In genomic region chr22:45818130-45819085, GRCh38 we compare ENCODE assay signal across 13 cellular contexts.
DNase-seq lines count a peak whose midpoint lies in the region; ATAC-seq and TF ChIP-seq lines count a peak whose summit lies in the region.
"Had no signal": no experiment of that assay in that cellular context is flagged by ENCODE, and none has a peak within 500 bp of the region (broad histone marks: within the 10 kb centered on the region; RNA-seq: fewer than 3 reads in every experiment).

No MANE protein-coding gene starts in this region.

- TF ChIP-seq CTCF in GM23338 (conservative IDR thresholded peaks at IDR 0.05; ENCODE audit: low read depth in 2 of 2) = no peak

- H3K9me3 Mint-ChIP-seq in GM23338 = no peaks in the 10 kb centered on the region; the same call in 2 of the 3 replicates
- H3K9me3 Mint-ChIP-seq in activated T-helper 2 cell treated with anti-CD3 and anti-CD28 coated beads, Interferon-gamma antibody, Interleukin-2, Interleukin-4, amounts not matched to agents 10 μg/mL and 5 μg/mL and 100 μg/mL, durations not matched to agents 14 hours and 24 hours and 36 hours = no peaks in the 10 kb centered on the region
- H3K9me3 Mint-ChIP-seq: memory B cell had no signal

- H3K4me1 ChIP-seq in GM23338 (ENCODE audit: insufficient read depth) = no peaks in the 10 kb centered on the region

- no peaks in the 10 kb centered on the region for H3K27me3 ChIP-seq in GM23338 (ENCODE audit: insufficient read depth)

- peaks cover 12% of the 10 kb centered on the region; the same call in 2 of the 3 replicates for H3K4me1 Mint-ChIP-seq in GM23338
- H3K4me1 Mint-ChIP-seq in activated T-helper 2 cell treated with anti-CD3 and anti-CD28 coated beads, Interferon-gamma antibody, Interleukin-2, Interleukin-4, amounts not matched to agents 10 μg/mL and 5 μg/mL and 100 μg/mL, durations not matched to agents 14 hours and 24 hours and 36 hours (ENCODE audit: low read depth) = no peaks in the 10 kb centered on the region
- H3K4me1 Mint-ChIP-seq: memory B cell had no signal

- no peak overlapping the region for H2AFZ ChIP-seq in GM23338

- ATAC-seq in GM23338 (peak; percentile 86), GM21390 (IDR thresholded peaks at IDR 0.05; ENCODE audit: unreplicated experiment) (no peak)

- H3K4me3 Mint-ChIP-seq in GM23338 = no peak overlapping the region
- no peak overlapping the region for H3K4me3 Mint-ChIP-seq in activated T-helper 2 cell treated with anti-CD3 and anti-CD28 coated beads, Interferon-gamma antibody, Interleukin-2, Interleukin-4, amounts not matched to agents 10 μg/mL and 5 μg/mL and 100 μg/mL, durations not matched to agents 14 hours and 24 hours and 36 hours (ENCODE audit: low read depth)
- H3K4me3 Mint-ChIP-seq: memory B cell had no signal

- H3K27me3 Mint-ChIP-seq in GM23338 (ENCODE audit: insufficient read depth, low read depth, poor library complexity) = peaks cover 3% of the 10 kb centered on the region
- no peaks in the 10 kb centered on the region for H3K27me3 Mint-ChIP-seq in activated T-helper 2 cell treated with anti-CD3 and anti-CD28 coated beads, Interferon-gamma antibody, Interleukin-2, Interleukin-4, amounts not matched to agents 10 μg/mL and 5 μg/mL and 100 μg/mL, durations not matched to agents 14 hours and 24 hours and 36 hours (ENCODE audit: low read depth)
- H3K27me3 Mint-ChIP-seq: memory B cell had no signal

- 0 out of 2 replicates have a peak, but pooled peaks cover 3% of the 10 kb centered on the region for H4K20me1 ChIP-seq in GM23338 (replicated peaks; ENCODE audit: insufficient read depth)

- no peaks in the 10 kb centered on the region for H3K79me2 ChIP-seq in GM23338 (replicated peaks; ENCODE audit: insufficient read depth)

- H3K27ac Mint-ChIP-seq in GM23338 = peak overlapping the region; percentile 38; the same call in 1 of the 2 replicates
- no peak overlapping the region for H3K27ac Mint-ChIP-seq in activated T-helper 2 cell treated with anti-CD3 and anti-CD28 coated beads, Interferon-gamma antibody, Interleukin-2, Interleukin-4, amounts not matched to agents 10 μg/mL and 5 μg/mL and 100 μg/mL, durations not matched to agents 14 hours and 24 hours and 36 hours
- H3K27ac Mint-ChIP-seq: memory B cell had no signal

- peak; percentile 35 for DNase-seq in GM23338 (ENCODE audit: low spot score)
- DNase-seq in cerebellar cortex (ENCODE audit: low spot score) = peak; percentile 36
- DNase-seq in iris pigment epithelial cell (ENCODE audit: low read depth) = peak; percentile 50
- peak; percentile 93 for DNase-seq in pons (ENCODE audit: low spot score)
- DNase-seq in cerebellar nuclear complex (lab: John Stamatoyannopoulos, UW) = no peak
- no peak for DNase-seq in activated T-helper 2 cell treated with anti-CD3 and anti-CD28 coated beads, Interferon-gamma antibody, Interleukin-2, Interleukin-4, amounts not matched to agents 10 μg/mL and 5 μg/mL and 100 μg/mL, durations not matched to agents 14 hours and 24 hours and 36 hours (ENCODE audit: low spot score)
- no peak for DNase-seq in HCEC 1CT
- DNase-seq: AML-193, H7, MV-4-11, NCI-H526 had no signal

- peaks cover 6% of the 10 kb centered on the region; the same call in 1 of the 3 replicates for H3K36me3 Mint-ChIP-seq in GM23338 (ENCODE audit: low read depth)
- peaks cover 6% of the 10 kb centered on the region for H3K36me3 Mint-ChIP-seq in activated T-helper 2 cell treated with anti-CD3 and anti-CD28 coated beads, Interferon-gamma antibody, Interleukin-2, Interleukin-4, amounts not matched to agents 10 μg/mL and 5 μg/mL and 100 μg/mL, durations not matched to agents 14 hours and 24 hours and 36 hours (ENCODE audit: low read depth)

- H3K27ac ChIP-seq in GM23338 (ENCODE audit: low read depth) = peak overlapping the region; percentile 74

- no peaks in the 10 kb centered on the region for H3K9me2 ChIP-seq in GM23338 (ENCODE audit: insufficient read depth)

- H3K4me3 ChIP-seq in GM23338 = no peak overlapping the region

- no peaks in the 10 kb centered on the region for H3F3A ChIP-seq in GM23338 (replicated peaks; ENCODE audit: low read depth)

- H3K4me2 ChIP-seq in GM23338 = no peak overlapping the region

- no peaks in the 10 kb centered on the region for H3K36me3 ChIP-seq in GM23338 (ENCODE audit: insufficient read depth)

- intact Hi-C loops in activated T-helper 2 cell treated with anti-CD3 and anti-CD28 coated beads, Interferon-gamma antibody, Interleukin-2, Interleukin-4, amounts not matched to agents 10 μg/mL and 5 μg/mL and 100 μg/mL, durations not matched to agents 14 hours and 24 hours and 36 hours (cut with micrococcal nuclease) = no loop called here

TF ChIP-seq in GM23338, 12 proteins besides CTCF, POLR2A, EP300 and RAD21 (continues in another document):
- TF ChIP-seq, protein P1, sequence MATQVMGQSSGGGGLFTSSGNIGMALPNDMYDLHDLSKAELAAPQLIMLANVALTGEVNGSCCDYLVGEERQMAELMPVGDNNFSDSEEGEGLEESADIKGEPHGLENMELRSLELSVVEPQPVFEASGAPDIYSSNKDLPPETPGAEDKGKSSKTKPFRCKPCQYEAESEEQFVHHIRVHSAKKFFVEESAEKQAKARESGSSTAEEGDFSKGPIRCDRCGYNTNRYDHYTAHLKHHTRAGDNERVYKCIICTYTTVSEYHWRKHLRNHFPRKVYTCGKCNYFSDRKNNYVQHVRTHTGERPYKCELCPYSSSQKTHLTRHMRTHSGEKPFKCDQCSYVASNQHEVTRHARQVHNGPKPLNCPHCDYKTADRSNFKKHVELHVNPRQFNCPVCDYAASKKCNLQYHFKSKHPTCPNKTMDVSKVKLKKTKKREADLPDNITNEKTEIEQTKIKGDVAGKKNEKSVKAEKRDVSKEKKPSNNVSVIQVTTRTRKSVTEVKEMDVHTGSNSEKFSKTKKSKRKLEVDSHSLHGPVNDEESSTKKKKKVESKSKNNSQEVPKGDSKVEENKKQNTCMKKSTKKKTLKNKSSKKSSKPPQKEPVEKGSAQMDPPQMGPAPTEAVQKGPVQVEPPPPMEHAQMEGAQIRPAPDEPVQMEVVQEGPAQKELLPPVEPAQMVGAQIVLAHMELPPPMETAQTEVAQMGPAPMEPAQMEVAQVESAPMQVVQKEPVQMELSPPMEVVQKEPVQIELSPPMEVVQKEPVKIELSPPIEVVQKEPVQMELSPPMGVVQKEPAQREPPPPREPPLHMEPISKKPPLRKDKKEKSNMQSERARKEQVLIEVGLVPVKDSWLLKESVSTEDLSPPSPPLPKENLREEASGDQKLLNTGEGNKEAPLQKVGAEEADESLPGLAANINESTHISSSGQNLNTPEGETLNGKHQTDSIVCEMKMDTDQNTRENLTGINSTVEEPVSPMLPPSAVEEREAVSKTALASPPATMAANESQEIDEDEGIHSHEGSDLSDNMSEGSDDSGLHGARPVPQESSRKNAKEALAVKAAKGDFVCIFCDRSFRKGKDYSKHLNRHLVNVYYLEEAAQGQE (IDR thresholded peaks at IDR 0.05; ENCODE audit: unreplicated experiment) = no peak
- no peak for TF ChIP-seq STAT1 (IDR thresholded peaks at IDR 0.05; ENCODE audit: unreplicated experiment)
- no peak for TF ChIP-seq CREB1 (CRISPR knock-in tag; IDR thresholded peaks at IDR 0.05; ENCODE audit: low read depth)
- no peak for TF ChIP-seq EZH2 (IDR thresholded peaks at IDR 0.05; ENCODE audit: low read depth, unreplicated experiment)

Comparison
In these comparisons a context has a peak if more than half of its experiments do, and no peak if none do; other contexts are left out.
1. DNase-seq: peak in GM23338 (single experiment), cerebellar cortex (single experiment), iris pigment epithelial cell (single experiment) and pons (single experiment); none in cerebellar nuclear complex (0 of 2), activated T-helper 2 cell treated with anti-CD3 and anti-CD28 coated beads, Interferon-gamma antibody, Interleukin-2, Interleukin-4, amounts not matched to agents 10 μg/mL and 5 μg/mL and 100 μg/mL, durations not matched to agents 14 hours and 24 hours and 36 hours (single experiment) and HCEC 1CT (single experiment).